ENCODE assay signal across 1 cellular context in the genomic region with DNA sequence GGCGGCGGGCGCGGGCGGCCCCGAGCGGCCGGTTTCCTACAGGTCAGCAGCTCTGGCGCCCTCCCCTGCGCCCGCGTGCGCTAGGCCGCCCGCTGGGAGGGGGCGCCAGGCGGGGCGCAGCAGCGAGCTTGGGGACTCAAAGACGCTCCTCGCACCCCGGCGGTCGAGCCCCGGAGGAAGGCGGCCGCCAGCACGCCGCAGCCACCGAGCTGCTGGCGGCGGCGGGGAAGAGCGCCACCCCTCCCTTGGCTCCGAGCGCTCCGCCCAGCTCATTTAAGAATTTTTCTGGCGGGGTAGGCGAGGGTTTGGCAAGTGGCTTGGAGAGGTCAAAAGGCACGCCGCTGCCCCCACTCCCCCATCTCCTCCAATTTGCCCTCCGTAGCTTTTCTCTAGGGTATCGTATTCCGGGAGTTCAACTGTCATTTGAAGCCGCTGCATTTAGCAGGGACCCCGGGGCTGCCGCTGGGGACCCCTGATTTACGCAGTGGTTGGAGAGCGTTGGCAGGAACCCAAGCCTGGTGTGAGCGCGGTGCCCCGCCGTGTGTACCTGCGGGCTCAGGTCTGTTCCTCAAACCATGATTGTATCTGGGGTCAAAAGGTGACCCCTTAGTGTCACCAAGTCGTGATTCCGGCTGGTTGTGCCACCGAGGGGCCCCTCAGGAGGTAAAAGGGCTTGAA.
TF ChIP-seq lines count a peak whose summit lies in the region.

No MANE protein-coding gene starts in this region.

TF ChIP-seq in GM12878, 131 proteins besides CTCF, POLR2A, EP300 and RAD21 (continued from another document):
- TF ChIP-seq, protein P1, sequence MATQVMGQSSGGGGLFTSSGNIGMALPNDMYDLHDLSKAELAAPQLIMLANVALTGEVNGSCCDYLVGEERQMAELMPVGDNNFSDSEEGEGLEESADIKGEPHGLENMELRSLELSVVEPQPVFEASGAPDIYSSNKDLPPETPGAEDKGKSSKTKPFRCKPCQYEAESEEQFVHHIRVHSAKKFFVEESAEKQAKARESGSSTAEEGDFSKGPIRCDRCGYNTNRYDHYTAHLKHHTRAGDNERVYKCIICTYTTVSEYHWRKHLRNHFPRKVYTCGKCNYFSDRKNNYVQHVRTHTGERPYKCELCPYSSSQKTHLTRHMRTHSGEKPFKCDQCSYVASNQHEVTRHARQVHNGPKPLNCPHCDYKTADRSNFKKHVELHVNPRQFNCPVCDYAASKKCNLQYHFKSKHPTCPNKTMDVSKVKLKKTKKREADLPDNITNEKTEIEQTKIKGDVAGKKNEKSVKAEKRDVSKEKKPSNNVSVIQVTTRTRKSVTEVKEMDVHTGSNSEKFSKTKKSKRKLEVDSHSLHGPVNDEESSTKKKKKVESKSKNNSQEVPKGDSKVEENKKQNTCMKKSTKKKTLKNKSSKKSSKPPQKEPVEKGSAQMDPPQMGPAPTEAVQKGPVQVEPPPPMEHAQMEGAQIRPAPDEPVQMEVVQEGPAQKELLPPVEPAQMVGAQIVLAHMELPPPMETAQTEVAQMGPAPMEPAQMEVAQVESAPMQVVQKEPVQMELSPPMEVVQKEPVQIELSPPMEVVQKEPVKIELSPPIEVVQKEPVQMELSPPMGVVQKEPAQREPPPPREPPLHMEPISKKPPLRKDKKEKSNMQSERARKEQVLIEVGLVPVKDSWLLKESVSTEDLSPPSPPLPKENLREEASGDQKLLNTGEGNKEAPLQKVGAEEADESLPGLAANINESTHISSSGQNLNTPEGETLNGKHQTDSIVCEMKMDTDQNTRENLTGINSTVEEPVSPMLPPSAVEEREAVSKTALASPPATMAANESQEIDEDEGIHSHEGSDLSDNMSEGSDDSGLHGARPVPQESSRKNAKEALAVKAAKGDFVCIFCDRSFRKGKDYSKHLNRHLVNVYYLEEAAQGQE (IDR thresholded peaks at IDR 0.05; ENCODE audit: low read depth, low read length), result no peak
- TF ChIP-seq, protein P2, sequence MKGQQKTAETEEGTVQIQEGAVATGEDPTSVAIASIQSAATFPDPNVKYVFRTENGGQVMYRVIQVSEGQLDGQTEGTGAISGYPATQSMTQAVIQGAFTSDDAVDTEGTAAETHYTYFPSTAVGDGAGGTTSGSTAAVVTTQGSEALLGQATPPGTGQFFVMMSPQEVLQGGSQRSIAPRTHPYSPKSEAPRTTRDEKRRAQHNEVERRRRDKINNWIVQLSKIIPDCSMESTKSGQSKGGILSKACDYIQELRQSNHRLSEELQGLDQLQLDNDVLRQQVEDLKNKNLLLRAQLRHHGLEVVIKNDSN (IDR thresholded peaks at IDR 0.05; ENCODE audit: borderline replicate concordance, extremely low read length, insufficient read depth, low read depth, low read length), result no peak
- TF ChIP-seq RB1 (IDR thresholded peaks at IDR 0.05; ENCODE audit: borderline replicate concordance) (peak; percentile 82; the same call in 1 of the 2 replicates), SMC3 (IDR thresholded peaks at IDR 0.05; ENCODE audit: borderline replicate concordance, low read length) (no peak), NFIC (IDR thresholded peaks at IDR 0.05; ENCODE audit: low read depth, low read length) (no peak), ZNF207 (IDR thresholded peaks at IDR 0.05; ENCODE audit: borderline replicate concordance) (peak; percentile 21; the same call in 1 of the 2 replicates), NR2F1 (conservative IDR thresholded peaks at IDR 0.05) (peak; percentile 99), TAF1 (IDR thresholded peaks at IDR 0.05; ENCODE audit: borderline replicate concordance, low read depth, low read length) (no peak), ZNF24 (IDR thresholded peaks at IDR 0.05) (peak; percentile 20; the same call in 1 of the 2 replicates), HDAC6 (IDR thresholded peaks at IDR 0.05; ENCODE audit: unreplicated experiment) (peak; percentile 73)
- TF ChIP-seq, protein P3, sequence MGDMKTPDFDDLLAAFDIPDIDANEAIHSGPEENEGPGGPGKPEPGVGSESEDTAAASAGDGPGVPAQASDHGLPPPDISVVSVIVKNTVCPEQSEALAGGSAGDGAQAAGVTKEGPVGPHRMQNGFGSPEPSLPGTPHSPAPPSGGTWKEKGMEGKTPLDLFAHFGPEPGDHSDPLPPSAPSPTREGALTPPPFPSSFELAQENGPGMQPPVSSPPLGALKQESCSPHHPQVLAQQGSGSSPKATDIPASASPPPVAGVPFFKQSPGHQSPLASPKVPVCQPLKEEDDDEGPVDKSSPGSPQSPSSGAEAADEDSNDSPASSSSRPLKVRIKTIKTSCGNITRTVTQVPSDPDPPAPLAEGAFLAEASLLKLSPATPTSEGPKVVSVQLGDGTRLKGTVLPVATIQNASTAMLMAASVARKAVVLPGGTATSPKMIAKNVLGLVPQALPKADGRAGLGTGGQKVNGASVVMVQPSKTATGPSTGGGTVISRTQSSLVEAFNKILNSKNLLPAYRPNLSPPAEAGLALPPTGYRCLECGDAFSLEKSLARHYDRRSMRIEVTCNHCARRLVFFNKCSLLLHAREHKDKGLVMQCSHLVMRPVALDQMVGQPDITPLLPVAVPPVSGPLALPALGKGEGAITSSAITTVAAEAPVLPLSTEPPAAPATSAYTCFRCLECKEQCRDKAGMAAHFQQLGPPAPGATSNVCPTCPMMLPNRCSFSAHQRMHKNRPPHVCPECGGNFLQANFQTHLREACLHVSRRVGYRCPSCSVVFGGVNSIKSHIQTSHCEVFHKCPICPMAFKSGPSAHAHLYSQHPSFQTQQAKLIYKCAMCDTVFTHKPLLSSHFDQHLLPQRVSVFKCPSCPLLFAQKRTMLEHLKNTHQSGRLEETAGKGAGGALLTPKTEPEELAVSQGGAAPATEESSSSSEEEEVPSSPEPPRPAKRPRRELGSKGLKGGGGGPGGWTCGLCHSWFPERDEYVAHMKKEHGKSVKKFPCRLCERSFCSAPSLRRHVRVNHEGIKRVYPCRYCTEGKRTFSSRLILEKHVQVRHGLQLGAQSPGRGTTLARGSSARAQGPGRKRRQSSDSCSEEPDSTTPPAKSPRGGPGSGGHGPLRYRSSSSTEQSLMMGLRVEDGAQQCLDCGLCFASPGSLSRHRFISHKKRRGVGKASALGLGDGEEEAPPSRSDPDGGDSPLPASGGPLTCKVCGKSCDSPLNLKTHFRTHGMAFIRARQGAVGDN (IDR thresholded peaks at IDR 0.05), result no peak; the same call in 1 of the 2 replicates
- TF ChIP-seq, protein P4, sequence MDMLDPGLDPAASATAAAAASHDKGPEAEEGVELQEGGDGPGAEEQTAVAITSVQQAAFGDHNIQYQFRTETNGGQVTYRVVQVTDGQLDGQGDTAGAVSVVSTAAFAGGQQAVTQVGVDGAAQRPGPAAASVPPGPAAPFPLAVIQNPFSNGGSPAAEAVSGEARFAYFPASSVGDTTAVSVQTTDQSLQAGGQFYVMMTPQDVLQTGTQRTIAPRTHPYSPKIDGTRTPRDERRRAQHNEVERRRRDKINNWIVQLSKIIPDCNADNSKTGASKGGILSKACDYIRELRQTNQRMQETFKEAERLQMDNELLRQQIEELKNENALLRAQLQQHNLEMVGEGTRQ (IDR thresholded peaks at IDR 0.05; ENCODE audit: borderline replicate concordance, low read depth, low read length), result no peak
- TF ChIP-seq, protein P5, sequence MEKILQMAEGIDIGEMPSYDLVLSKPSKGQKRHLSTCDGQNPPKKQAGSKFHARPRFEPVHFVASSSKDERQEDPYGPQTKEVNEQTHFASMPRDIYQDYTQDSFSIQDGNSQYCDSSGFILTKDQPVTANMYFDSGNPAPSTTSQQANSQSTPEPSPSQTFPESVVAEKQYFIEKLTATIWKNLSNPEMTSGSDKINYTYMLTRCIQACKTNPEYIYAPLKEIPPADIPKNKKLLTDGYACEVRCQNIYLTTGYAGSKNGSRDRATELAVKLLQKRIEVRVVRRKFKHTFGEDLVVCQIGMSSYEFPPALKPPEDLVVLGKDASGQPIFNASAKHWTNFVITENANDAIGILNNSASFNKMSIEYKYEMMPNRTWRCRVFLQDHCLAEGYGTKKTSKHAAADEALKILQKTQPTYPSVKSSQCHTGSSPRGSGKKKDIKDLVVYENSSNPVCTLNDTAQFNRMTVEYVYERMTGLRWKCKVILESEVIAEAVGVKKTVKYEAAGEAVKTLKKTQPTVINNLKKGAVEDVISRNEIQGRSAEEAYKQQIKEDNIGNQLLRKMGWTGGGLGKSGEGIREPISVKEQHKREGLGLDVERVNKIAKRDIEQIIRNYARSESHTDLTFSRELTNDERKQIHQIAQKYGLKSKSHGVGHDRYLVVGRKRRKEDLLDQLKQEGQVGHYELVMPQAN (conservative IDR thresholded peaks at IDR 0.05), result peak; percentile 72
